ENCODE assay signal across 1 cellular context in the genomic region with DNA sequence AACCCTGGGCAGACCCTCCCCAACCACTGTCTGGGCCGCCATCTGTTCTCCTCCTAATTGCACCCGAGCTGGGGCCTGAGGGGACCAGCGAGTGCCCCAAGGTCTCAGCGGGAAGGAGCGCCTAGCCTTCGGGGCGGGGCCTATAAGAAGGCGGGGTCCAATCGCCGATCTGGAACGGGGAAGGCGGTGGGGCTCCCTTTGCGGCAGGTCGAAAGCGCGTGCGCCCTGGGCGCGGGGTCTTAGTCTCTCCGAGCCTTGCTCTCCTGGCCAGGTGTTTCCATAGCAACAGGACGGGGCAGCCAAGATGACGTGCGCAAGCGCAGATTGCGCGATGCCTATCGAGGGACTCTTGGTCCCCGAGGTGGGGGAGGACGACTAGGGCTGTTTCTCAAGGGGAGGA.
TF ChIP-seq lines count a peak whose summit lies in the region.

No MANE protein-coding gene starts in this region.

TF ChIP-seq in GM12878, 131 proteins besides CTCF, POLR2A, EP300 and RAD21:
- TF ChIP-seq, protein P1, sequence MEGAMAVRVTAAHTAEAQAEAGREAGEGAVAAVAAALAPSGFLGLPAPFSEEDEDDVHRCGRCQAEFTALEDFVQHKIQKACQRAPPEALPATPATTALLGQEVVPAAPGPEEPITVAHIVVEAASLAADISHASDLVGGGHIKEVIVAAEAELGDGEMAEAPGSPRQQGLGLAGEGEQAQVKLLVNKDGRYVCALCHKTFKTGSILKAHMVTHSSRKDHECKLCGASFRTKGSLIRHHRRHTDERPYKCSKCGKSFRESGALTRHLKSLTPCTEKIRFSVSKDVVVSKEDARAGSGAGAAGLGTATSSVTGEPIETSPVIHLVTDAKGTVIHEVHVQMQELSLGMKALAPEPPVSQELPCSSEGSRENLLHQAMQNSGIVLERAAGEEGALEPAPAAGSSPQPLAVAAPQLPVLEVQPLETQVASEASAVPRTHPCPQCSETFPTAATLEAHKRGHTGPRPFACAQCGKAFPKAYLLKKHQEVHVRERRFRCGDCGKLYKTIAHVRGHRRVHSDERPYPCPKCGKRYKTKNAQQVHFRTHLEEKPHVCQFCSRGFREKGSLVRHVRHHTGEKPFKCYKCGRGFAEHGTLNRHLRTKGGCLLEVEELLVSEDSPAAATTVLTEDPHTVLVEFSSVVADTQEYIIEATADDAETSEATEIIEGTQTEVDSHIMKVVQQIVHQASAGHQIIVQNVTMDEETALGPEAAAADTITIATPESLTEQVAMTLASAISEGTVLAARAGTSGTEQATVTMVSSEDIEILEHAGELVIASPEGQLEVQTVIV (IDR thresholded peaks at IDR 0.05; ENCODE audit: borderline replicate concordance, partially characterized antibody), result no peak
- TF ChIP-seq ZNF24 (IDR thresholded peaks at IDR 0.05) (no peak), BMI1 (IDR thresholded peaks at IDR 0.05; ENCODE audit: borderline replicate concordance) (peak; percentile 87), GATAD2B (conservative IDR thresholded peaks at IDR 0.05; ENCODE audit: low read depth) (no peak), FOXK2 (IDR thresholded peaks at IDR 0.05) (no peak), CBX3 (IDR thresholded peaks at IDR 0.05; ENCODE audit: borderline replicate concordance, low read depth) (no peak), ZNF622 (IDR thresholded peaks at IDR 0.05) (no peak)
